Comparison of ENCODE assay signal across 8 cellular contexts in genomic region chr15:63473999-63474809, GRCh38. TPM values are rescaled to one million over a fixed set of nuclear protein-coding genes. Genes with fewer than 3 reads are reported as not detected.
A peak's percentile ranks its signal among the peaks of the same experiment; 100 is the strongest.
DNase-seq lines count a peak whose midpoint lies in the region; ATAC-seq and TF ChIP-seq lines count a peak whose summit lies in the region.

No MANE protein-coding gene starts in this region.

- ATAC-seq in GM21390 (IDR thresholded peaks at IDR 0.05; ENCODE audit: unreplicated experiment), result peak; percentile 51
- peak; percentile 46 for ATAC-seq in HG03571 (IDR thresholded peaks at IDR 0.05; ENCODE audit: unreplicated experiment)

- TF ChIP-seq POLR2A in testis (IDR thresholded peaks at IDR 0.05), result no peak

- H3K4me3 Mint-ChIP-seq in endodermal cell, result no peak overlapping the region
- H3K4me3 Mint-ChIP-seq in progenitor cell of endocrine pancreas (ENCODE audit: low read depth), result peak overlapping the region; percentile 7

- H3K4me1 Mint-ChIP-seq in endodermal cell (peaks cover 39% of the 10 kb centered on the region), progenitor cell of endocrine pancreas (ENCODE audit: low read depth) (peaks cover 30% of the 10 kb centered on the region)

- H3K36me3 Mint-ChIP-seq in endodermal cell (ENCODE audit: low read depth) (no peaks in the 10 kb centered on the region), progenitor cell of endocrine pancreas (ENCODE audit: insufficient read depth) (no peaks in the 10 kb centered on the region)

- H3K9me3 ChIP-seq in WERI-Rb-1 (ENCODE audit: severe bottlenecking) (no peaks in the 10 kb centered on the region), endodermal cell (ENCODE audit: control insufficient read depth, low read length) (no peaks in the 10 kb centered on the region), testis (no peaks in the 10 kb centered on the region)

- DNase-seq in ELR (ENCODE audit: low read depth) (peak; percentile 82), WERI-Rb-1 (peak; percentile 83), endodermal cell (peak; percentile 92), progenitor cell of endocrine pancreas (ENCODE audit: low spot score, unreplicated experiment) (no peak), C1 segment of cervical spinal cord (lab: John Stamatoyannopoulos, UW) (no peak), testis (no peak)

- no peak overlapping the region for H3K4me3 ChIP-seq in WERI-Rb-1 (ENCODE audit: low read depth, low read length)
- no peak overlapping the region for H3K4me3 ChIP-seq in endodermal cell (ENCODE audit: low read length)
- no peak overlapping the region for H3K4me3 ChIP-seq in testis

- H3K27ac Mint-ChIP-seq in endodermal cell, result peak overlapping the region; percentile 8
- H3K27ac Mint-ChIP-seq in progenitor cell of endocrine pancreas, result peak overlapping the region; percentile 87

- H3K9me3 Mint-ChIP-seq in endodermal cell (peaks cover 4% of the 10 kb centered on the region), progenitor cell of endocrine pancreas (ENCODE audit: low read depth) (no peaks in the 10 kb centered on the region)

- H3K4me1 ChIP-seq in endodermal cell (ENCODE audit: control insufficient read depth, insufficient read depth, low read length), result peaks cover 18% of the 10 kb centered on the region
- peaks cover 10% of the 10 kb centered on the region for H3K4me1 ChIP-seq in testis

- no peak overlapping the region for H3K9ac ChIP-seq in endodermal cell (ENCODE audit: extremely low read depth, low read length, poor library complexity, severe bottlenecking)

- TF ChIP-seq CTCF in WERI-Rb-1 (IDR thresholded peaks at IDR 0.05; ENCODE audit: low read depth, low read length) (0 out of 2 replicates have a peak, but pooled peaks have one; percentile 17), endodermal cell (conservative IDR thresholded peaks at IDR 0.05) (no peak), progenitor cell of endocrine pancreas (IDR thresholded peaks at IDR 0.05; ENCODE audit: unreplicated experiment) (no peak), testis (IDR thresholded peaks at IDR 0.05) (no peak)

- WGBS in endodermal cell (ENCODE audit: insufficient coverage in 1 of 2, insufficient read length in 1 of 2), 2 experiments, result 69 to 79% methylated on average over 3 to 4 of the region's 4 CpGs
- WGBS in testis, 2 donors, result 49 to 65% methylated on average over 4 of the region's 4 CpGs

- intact Hi-C loops in testis (cut with DNase I; ENCODE audit: low total_unique reads), result no loop called here

- H3K27ac ChIP-seq in WERI-Rb-1 (peak overlapping the region; percentile 44), endodermal cell (ENCODE audit: low read depth, low read length) (no peak overlapping the region), testis (no peak overlapping the region)

- H3K36me3 ChIP-seq in WERI-Rb-1 (no peaks in the 10 kb centered on the region), endodermal cell (ENCODE audit: control insufficient read depth, insufficient read depth, low read length) (no peaks in the 10 kb centered on the region), testis (ENCODE audit: low read depth, missing control alignments) (no peaks in the 10 kb centered on the region)

- H3K27me3 ChIP-seq in WERI-Rb-1 (ENCODE audit: insufficient read depth, low read depth, severe bottlenecking) (no peaks in the 10 kb centered on the region), endodermal cell (ENCODE audit: control insufficient read depth, insufficient read depth, low read length, poor library complexity, severe bottlenecking) (no peaks in the 10 kb centered on the region), testis (no peaks in the 10 kb centered on the region)

- H3K27me3 Mint-ChIP-seq in endodermal cell (ENCODE audit: insufficient read depth) (peaks cover 9% of the 10 kb centered on the region), progenitor cell of endocrine pancreas (peaks cover 13% of the 10 kb centered on the region)

RNA-seq across cellular contexts. Expression of gene USP3, which starts 30.2 kb away (rescaled TPM):
- total RNA-seq in endodermal cell, result 10 to 100 TPM; 51.5 to 52.5 TPM
- 64.2 TPM for polyA plus RNA-seq in endodermal cell (2013, experiment 1 of 2)
- polyA plus RNA-seq in endodermal cell (2013, experiment 2 of 2), result 62.6 TPM
- total RNA-seq in progenitor cell of endocrine pancreas, result 77.0 and 81.2 TPM in 2 replicates
- 10 to 100 TPM; 38.5 to 43.1 TPM for total RNA-seq in testis
- polyA plus RNA-seq in testis (ENCODE audit: insufficient read depth, low read depth, low replicate concordance), result 23.2 TPM

Comparison
In these comparisons a context has a peak if more than half of its experiments do, and no peak if none do; other contexts are left out.
1. DNase-seq: peak in ELR (single experiment), WERI-Rb-1 (single experiment) and endodermal cell (single experiment); none in progenitor cell of endocrine pancreas (single experiment), C1 segment of cervical spinal cord (0 of 14) and testis (single experiment).